29 cellular contexts compared by ENCODE assay signal in the genomic region with DNA sequence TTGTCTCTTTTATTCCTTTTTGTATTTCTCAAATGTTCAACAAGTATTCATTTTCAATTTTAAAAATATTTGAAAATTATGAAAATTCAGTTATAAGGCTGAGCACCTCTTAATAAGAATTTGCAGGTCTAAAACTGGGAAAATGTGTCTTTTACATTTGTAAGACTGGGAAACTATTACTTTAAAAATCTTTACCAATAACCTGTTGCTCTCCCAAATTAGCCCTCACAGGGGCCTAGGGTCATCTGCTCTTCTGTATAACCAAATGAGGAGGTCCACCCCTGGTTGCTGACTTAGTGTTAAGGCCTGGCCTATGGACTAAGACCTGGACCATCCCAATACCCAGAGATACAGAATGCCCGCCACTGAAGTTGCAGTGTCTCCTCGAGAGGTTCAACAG.
"Had no signal": no experiment of that assay in that cellular context is flagged by ENCODE, and none has a peak within 500 bp of the region (broad histone marks: within the 10 kb centered on the region; RNA-seq: fewer than 3 reads in every experiment).

No MANE protein-coding gene starts in this region.

- H3K27ac ChIP-seq: colonic mucosa, coronary artery, dorsolateral prefrontal cortex, epithelial cell of prostate, esophagus muscularis mucosa, esophagus squamous epithelium, foreskin keratinocyte, gastrocnemius medialis, gastroesophageal sphincter, heart left ventricle, heart right ventricle had no signal

- H3K9me3 Mint-ChIP-seq: dendritic cell treated with granulocyte-macrophage colony-stimulating factor and Interleukin-4, amounts not matched to agents 40 ng/mL and 50 ng/mL, for 4 days; endodermal cell had no signal

- H3K36me3 ChIP-seq: colonic mucosa, esophagus muscularis mucosa, esophagus squamous epithelium, gastrocnemius medialis, gastroesophageal sphincter, heart left ventricle, heart right ventricle had no signal

- H3K27ac Mint-ChIP-seq: dendritic cell treated with granulocyte-macrophage colony-stimulating factor and Interleukin-4, amounts not matched to agents 40 ng/mL and 50 ng/mL, for 4 days; effector memory CD8-positive, alpha-beta T cell; endodermal cell had no signal

- H3K9me3 ChIP-seq: colonic mucosa, esophagus muscularis mucosa, esophagus squamous epithelium, gastrocnemius medialis, gastroesophageal sphincter, heart left ventricle, heart right ventricle had no signal

- H3K4me3 Mint-ChIP-seq: dendritic cell treated with granulocyte-macrophage colony-stimulating factor and Interleukin-4, amounts not matched to agents 40 ng/mL and 50 ng/mL, for 4 days; effector memory CD8-positive, alpha-beta T cell; endodermal cell had no signal

- ATAC-seq: effector memory CD8-positive, alpha-beta T cell; esophagus mucosa; foreskin keratinocyte; gastrocnemius medialis; gastroesophageal sphincter; heart left ventricle; heart right ventricle had no signal

- DNase-seq: colonic mucosa; cortex of kidney; dermis blood vessel endothelial cell; dorsolateral prefrontal cortex; effector CD4-positive, alpha-beta T cell; effector CD8-positive, alpha-beta T cell; effector memory CD4-positive, alpha-beta T cell; effector memory CD8-positive, alpha-beta T cell; endodermal cell; erythroblast; esophagus squamous epithelium; foreskin fibroblast; foreskin keratinocyte; foreskin melanocyte; gastrocnemius medialis; glutamatergic neuron; head of caudate nucleus; heart left ventricle; heart right ventricle had no signal

- H3K4me3 ChIP-seq: colonic mucosa, coronary artery, dorsolateral prefrontal cortex, esophagus muscularis mucosa, esophagus squamous epithelium, gastrocnemius medialis, gastroesophageal sphincter, heart left ventricle, heart right ventricle had no signal

- H3K4me1 ChIP-seq: colonic mucosa, esophagus muscularis mucosa, esophagus squamous epithelium, foreskin keratinocyte, gastroesophageal sphincter had no signal

- FAIRE-seq: colon, endometrium, endothelial cell of umbilical vein, frontal cortex had no signal

- H3K27me3 ChIP-seq: colonic mucosa, dorsolateral prefrontal cortex, esophagus muscularis mucosa, esophagus squamous epithelium, foreskin keratinocyte, gastrocnemius medialis, gastroesophageal sphincter, heart left ventricle, heart right ventricle had no signal
